Comparison of ENCODE assay signal across 8 cellular contexts in the genomic region with DNA sequence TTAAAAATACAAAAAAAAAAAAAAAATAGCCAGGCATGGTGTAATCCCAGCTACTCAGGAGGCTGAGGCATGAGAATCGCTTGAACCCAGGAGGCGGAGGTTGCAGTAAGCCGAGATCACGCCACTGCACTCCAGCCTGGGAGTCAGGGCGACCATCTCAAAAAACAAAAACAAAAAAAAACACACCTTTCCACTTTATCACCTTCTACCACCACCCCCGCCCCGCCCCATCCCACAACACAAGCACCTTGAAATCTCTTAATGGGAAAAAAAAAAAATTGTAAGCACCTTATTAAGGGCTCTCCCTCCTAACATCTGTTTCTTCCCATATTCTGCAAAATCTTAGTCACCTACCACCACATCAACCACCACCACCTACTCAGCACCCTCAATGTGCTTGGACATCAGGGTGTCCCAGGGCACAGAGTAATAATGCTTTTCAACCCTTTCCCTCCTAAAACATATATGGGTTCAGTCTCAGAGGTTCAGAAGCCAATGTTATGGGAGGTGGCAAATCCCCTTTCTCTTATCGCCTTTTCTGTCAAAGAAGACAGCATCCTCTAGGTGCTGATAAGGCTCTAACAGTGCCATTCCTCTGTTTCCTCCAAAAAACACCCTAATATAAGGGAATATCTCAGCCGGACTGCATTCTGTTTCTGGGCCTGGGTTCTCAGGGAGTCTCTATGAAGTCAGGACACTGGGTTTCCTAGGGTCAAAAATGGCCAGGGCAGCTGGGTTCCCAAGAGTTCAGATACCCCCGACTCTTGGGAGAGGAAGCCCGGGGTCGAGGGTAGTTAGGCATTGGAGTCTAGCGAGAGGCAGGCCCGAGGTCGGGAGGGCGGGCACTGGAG. TPM values are rescaled to one million over a fixed set of nuclear protein-coding genes. Genes with fewer than 3 reads are reported as not detected.
DNase-seq lines count a peak whose midpoint lies in the region; ATAC-seq and TF ChIP-seq lines count a peak whose summit lies in the region.

No MANE protein-coding gene starts in this region.

- no peaks in the 10 kb centered on the region for H3K9me3 Mint-ChIP-seq in stimulated activated naive CD8-positive, alpha-beta T cell treated with anti-CD3 and anti-CD28 coated beads, Interleukin-15, Interleukin-2, amounts not matched to agents 100 ng/mL and 50 ng/mL, for 24 hours
- no peaks in the 10 kb centered on the region for H3K9me3 Mint-ChIP-seq in stimulated activated naive B cell treated with anti-CD40 and anti-IgM and Interleukin-4, amounts not matched to agents 10 μg/mL and 1 μg/mL and 100 μg/mL, for 72 hours

- 37% methylated on average over 16 of the region's 16 CpGs for WGBS in right cardiac atrium

- no peaks in the 10 kb centered on the region for H3K27me3 Mint-ChIP-seq in stimulated activated naive CD8-positive, alpha-beta T cell treated with anti-CD3 and anti-CD28 coated beads, Interleukin-15, Interleukin-2, amounts not matched to agents 100 ng/mL and 50 ng/mL, for 24 hours
- no peaks in the 10 kb centered on the region for H3K27me3 Mint-ChIP-seq in stimulated activated naive B cell treated with anti-CD40 and anti-IgM and Interleukin-4, amounts not matched to agents 10 μg/mL and 1 μg/mL and 100 μg/mL, for 72 hours

- peaks cover 4% of the 10 kb centered on the region for H3K36me3 Mint-ChIP-seq in stimulated activated naive CD8-positive, alpha-beta T cell treated with anti-CD3 and anti-CD28 coated beads, Interleukin-15, Interleukin-2, amounts not matched to agents 100 ng/mL and 50 ng/mL, for 24 hours (ENCODE audit: low read depth)
- H3K36me3 Mint-ChIP-seq in stimulated activated naive B cell treated with anti-CD40 and anti-IgM and Interleukin-4, amounts not matched to agents 10 μg/mL and 1 μg/mL and 100 μg/mL, for 72 hours = peaks cover 12 to 15% of the 10 kb centered on the region in 2 donors

- peak overlapping the region; percentile 88 for H3K27ac ChIP-seq in VCaP
- H3K27ac ChIP-seq in right cardiac atrium (ENCODE audit: low read length) = peak overlapping the region; percentile 90

- DNase-seq in stimulated activated naive CD8-positive, alpha-beta T cell treated with anti-CD3 and anti-CD28 coated beads, Interleukin-15, Interleukin-2, amounts not matched to agents 100 U/mL and 50 U/mL, for 24 hours = no peak
- DNase-seq in right cardiac atrium = no peak
- DNase-seq in stimulated activated naive B cell treated with anti-CD40 and anti-IgM and Interleukin-4, amounts not matched to agents 10 μg/mL and 1 μg/mL and 100 μg/mL, for 72 hours = no peak
- no peak for DNase-seq in RPMI8226
- no peak for DNase-seq in A172 (ENCODE audit: low spot score)

- intact Hi-C loops in right cardiac atrium (cut with DNase I) = loop anchor here in 1 of 4 donors (10.0 kb wide), 1 partner anchor 58 kb away; the partner anchor contains the start of gene TUT1

- ATAC-seq in stimulated activated naive CD8-positive, alpha-beta T cell treated with anti-CD3 and anti-CD28 coated beads, Interleukin-15, Interleukin-2, amounts not matched to agents 100 U/mL and 50 U/mL, for 24 hours = no peak
- ATAC-seq in right cardiac atrium = no peak
- peak in 1 of 2 donors; percentile 6 for ATAC-seq in stimulated activated naive B cell treated with anti-CD40 and anti-IgM and Interleukin-4, amounts not matched to agents 10 μg/mL and 1 μg/mL and 100 μg/mL, for 72 hours (replicated peaks)
- ATAC-seq in HG03342 (IDR thresholded peaks at IDR 0.05; ENCODE audit: unreplicated experiment) = no peak

- H3K4me3 ChIP-seq in right cardiac atrium (ENCODE audit: low read length) = peak overlapping the region; percentile 94

- no peak for TF ChIP-seq CTCF in VCaP (conservative IDR thresholded peaks at IDR 0.05)

- no peaks in the 10 kb centered on the region for H3K9me3 ChIP-seq in right cardiac atrium (ENCODE audit: control insufficient read depth, low read length)

- no peaks in the 10 kb centered on the region for H3K4me1 ChIP-seq in right cardiac atrium (ENCODE audit: control insufficient read depth, insufficient read depth, low read length)

- peak overlapping the region; percentile 88 for H3K27ac Mint-ChIP-seq in stimulated activated naive CD8-positive, alpha-beta T cell treated with anti-CD3 and anti-CD28 coated beads, Interleukin-15, Interleukin-2, amounts not matched to agents 100 ng/mL and 50 ng/mL, for 24 hours
- H3K27ac Mint-ChIP-seq in stimulated activated naive B cell treated with anti-CD40 and anti-IgM and Interleukin-4, amounts not matched to agents 10 μg/mL and 1 μg/mL and 100 μg/mL, for 72 hours = peak overlapping the region; percentile 93

- no peaks in the 10 kb centered on the region for H3K27me3 ChIP-seq in right cardiac atrium (ENCODE audit: control insufficient read depth, insufficient read depth)

- peak overlapping the region; percentile 87 for H3K4me3 Mint-ChIP-seq in stimulated activated naive CD8-positive, alpha-beta T cell treated with anti-CD3 and anti-CD28 coated beads, Interleukin-15, Interleukin-2, amounts not matched to agents 100 ng/mL and 50 ng/mL, for 24 hours
- peak overlapping the region; percentile 87 to 99 for H3K4me3 Mint-ChIP-seq in stimulated activated naive B cell treated with anti-CD40 and anti-IgM and Interleukin-4, amounts not matched to agents 10 μg/mL and 1 μg/mL and 100 μg/mL, for 72 hours

- peaks cover 31% of the 10 kb centered on the region for H3K4me1 Mint-ChIP-seq in stimulated activated naive CD8-positive, alpha-beta T cell treated with anti-CD3 and anti-CD28 coated beads, Interleukin-15, Interleukin-2, amounts not matched to agents 100 ng/mL and 50 ng/mL, for 24 hours (ENCODE audit: low read depth)
- peaks cover 12 to 41% of the 10 kb centered on the region in 2 donors for H3K4me1 Mint-ChIP-seq in stimulated activated naive B cell treated with anti-CD40 and anti-IgM and Interleukin-4, amounts not matched to agents 10 μg/mL and 1 μg/mL and 100 μg/mL, for 72 hours

RNA-seq across cellular contexts. Expression of gene INTS5, which starts 0.7 kb away (rescaled TPM):
- 10 to 100 TPM; 10.4 to 13.3 (median 11.8) TPM for total RNA-seq in right cardiac atrium
- polyA plus RNA-seq in right cardiac atrium = 6.1 TPM
- total RNA-seq in A172 (2014; rRNA removed; shearing (Covaris generic)) = 25.6 and 25.9 TPM in 2 replicates

RNA-seq across cellular contexts. Expression of gene GANAB, which starts 6.0 kb away (rescaled TPM):
- total RNA-seq in right cardiac atrium = 100 to 1,000 TPM; 112 to 137 (median 122) TPM
- 66.5 TPM for polyA plus RNA-seq in right cardiac atrium
- total RNA-seq in A172 (2014; rRNA removed; shearing (Covaris generic)) = 184 and 257 TPM in 2 replicates

RNA-seq across cellular contexts. Expression of gene C11orf98, which starts 12.6 kb away (rescaled TPM):
- 10 to 100 TPM; 30.6 to 41.1 (median 35.2) TPM for total RNA-seq in right cardiac atrium
- 79.7 TPM for polyA plus RNA-seq in right cardiac atrium
- 100 and 104 TPM in 2 replicates for total RNA-seq in A172 (2014; rRNA removed; shearing (Covaris generic))

RNA-seq across cellular contexts. Expression of gene CSKMT, which starts 12.7 kb away (rescaled TPM):
- total RNA-seq in right cardiac atrium = 1 to 10 TPM; 6.6 to 9.5 (median 7.3) TPM
- 5.2 TPM for polyA plus RNA-seq in right cardiac atrium
- 3.0 and 8.7 TPM in 2 replicates for total RNA-seq in A172 (2014; rRNA removed; shearing (Covaris generic))

RNA-seq across cellular contexts. Expression of gene UQCC3, which starts 19.1 kb away (rescaled TPM):
- 1 to 10 TPM; 5.2 to 8.6 (median 6.5) TPM for total RNA-seq in right cardiac atrium
- polyA plus RNA-seq in right cardiac atrium = 12.9 TPM
- total RNA-seq in A172 (2014; rRNA removed; shearing (Covaris generic)) = 13.8 and 17.7 TPM in 2 replicates
